1 cellular context compared by ENCODE assay signal in the genomic region with DNA sequence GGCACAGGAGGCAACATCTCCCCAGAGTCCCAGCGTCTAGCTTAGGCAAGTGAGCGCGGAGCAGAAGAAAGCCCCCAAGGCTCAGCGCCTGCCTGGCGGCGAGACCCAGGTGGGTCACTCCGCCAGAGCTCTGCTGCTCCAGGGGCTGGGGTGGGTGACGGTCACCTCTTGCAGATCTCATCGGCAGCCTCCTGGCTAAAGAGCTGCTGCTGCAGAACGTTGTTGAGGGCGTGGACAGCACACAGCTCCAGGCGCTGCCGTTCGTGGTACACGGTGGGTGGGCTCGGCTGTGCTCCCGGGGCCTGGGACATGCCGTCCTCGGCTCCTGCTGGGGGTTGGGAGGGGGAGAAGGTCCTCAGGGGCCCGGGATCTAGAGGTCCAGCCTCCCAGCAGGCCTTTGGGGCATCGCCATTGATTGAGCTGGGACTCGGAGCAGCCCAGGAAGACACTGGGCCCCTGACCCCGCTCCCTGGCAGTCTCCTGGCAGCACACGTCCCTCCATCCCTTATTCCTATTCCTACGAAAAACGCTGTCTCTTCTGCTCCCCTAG.
TF ChIP-seq lines count a peak whose summit lies in the region.

No MANE protein-coding gene starts in this region.

TF ChIP-seq in HepG2, 621 proteins besides CTCF, POLR2A, EP300 and RAD21:
- TF ChIP-seq ZNF839 (CRISPR knock-in tag; IDR thresholded peaks at IDR 0.05; ENCODE audit: borderline replicate concordance), result no peak
- TF ChIP-seq SAFB2 (CRISPR knock-in tag; IDR thresholded peaks at IDR 0.05; ENCODE audit: borderline replicate concordance, low read depth), result no peak
- TF ChIP-seq NRL (CRISPR knock-in tag; IDR thresholded peaks at IDR 0.05; ENCODE audit: borderline replicate concordance), result no peak
- TF ChIP-seq, protein P1, sequence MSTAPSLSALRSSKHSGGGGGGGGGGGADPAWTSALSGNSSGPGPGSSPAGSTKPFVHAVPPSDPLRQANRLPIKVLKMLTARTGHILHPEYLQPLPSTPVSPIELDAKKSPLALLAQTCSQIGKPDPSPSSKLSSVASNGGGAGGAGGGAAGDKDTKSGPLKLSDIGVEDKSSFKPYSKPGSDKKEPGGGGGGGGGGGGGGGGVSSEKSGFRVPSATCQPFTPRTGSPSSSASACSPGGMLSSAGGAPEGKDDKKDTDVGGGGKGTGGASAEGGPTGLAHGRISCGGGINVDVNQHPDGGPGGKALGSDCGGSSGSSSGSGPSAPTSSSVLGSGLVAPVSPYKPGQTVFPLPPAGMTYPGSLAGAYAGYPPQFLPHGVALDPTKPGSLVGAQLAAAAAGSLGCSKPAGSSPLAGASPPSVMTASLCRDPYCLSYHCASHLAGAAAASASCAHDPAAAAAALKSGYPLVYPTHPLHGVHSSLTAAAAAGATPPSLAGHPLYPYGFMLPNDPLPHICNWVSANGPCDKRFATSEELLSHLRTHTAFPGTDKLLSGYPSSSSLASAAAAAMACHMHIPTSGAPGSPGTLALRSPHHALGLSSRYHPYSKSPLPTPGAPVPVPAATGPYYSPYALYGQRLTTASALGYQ (CRISPR knock-in tag; IDR thresholded peaks at IDR 0.05), result no peak
- TF ChIP-seq FLYWCH1 (CRISPR knock-in tag; IDR thresholded peaks at IDR 0.05), result no peak
